In the genomic region with DNA sequence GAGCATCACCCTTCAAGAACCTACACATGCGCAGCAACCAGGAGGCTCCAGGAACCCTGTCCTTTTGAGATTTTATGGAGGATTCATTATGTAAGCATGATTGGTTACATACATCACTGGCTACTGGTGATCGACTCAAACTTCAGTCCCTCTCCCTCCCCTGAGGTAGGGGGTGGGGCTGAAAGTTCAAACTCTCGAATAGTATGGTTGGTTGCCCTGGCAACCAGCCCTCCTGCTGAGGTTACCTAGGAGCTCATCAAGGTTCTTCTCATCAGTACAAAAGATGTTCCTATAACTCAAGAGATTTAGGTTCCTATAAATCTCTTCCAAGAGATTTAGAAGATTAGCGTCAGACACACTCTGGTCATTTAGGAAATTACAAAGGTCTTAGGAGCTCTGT, we compare ENCODE assay signal across 2 cellular contexts.
TF ChIP-seq lines count a peak whose summit lies in the region.

No MANE protein-coding gene starts in this region.

TF ChIP-seq in GM23338, 12 proteins besides CTCF, POLR2A, EP300 and RAD21 (continued from another document):
- TF ChIP-seq, protein P1, sequence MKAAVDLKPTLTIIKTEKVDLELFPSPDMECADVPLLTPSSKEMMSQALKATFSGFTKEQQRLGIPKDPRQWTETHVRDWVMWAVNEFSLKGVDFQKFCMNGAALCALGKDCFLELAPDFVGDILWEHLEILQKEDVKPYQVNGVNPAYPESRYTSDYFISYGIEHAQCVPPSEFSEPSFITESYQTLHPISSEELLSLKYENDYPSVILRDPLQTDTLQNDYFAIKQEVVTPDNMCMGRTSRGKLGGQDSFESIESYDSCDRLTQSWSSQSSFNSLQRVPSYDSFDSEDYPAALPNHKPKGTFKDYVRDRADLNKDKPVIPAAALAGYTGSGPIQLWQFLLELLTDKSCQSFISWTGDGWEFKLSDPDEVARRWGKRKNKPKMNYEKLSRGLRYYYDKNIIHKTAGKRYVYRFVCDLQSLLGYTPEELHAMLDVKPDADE (IDR thresholded peaks at IDR 0.05), result no peak
- TF ChIP-seq CREB1 (CRISPR knock-in tag; IDR thresholded peaks at IDR 0.05; ENCODE audit: low read depth), result no peak
- TF ChIP-seq NANOG (IDR thresholded peaks at IDR 0.05; ENCODE audit: borderline replicate concordance), result no peak

TF ChIP-seq in WTC11, 78 proteins besides CTCF, POLR2A, EP300 and RAD21 (continued from another document):
- TF ChIP-seq, protein P2, sequence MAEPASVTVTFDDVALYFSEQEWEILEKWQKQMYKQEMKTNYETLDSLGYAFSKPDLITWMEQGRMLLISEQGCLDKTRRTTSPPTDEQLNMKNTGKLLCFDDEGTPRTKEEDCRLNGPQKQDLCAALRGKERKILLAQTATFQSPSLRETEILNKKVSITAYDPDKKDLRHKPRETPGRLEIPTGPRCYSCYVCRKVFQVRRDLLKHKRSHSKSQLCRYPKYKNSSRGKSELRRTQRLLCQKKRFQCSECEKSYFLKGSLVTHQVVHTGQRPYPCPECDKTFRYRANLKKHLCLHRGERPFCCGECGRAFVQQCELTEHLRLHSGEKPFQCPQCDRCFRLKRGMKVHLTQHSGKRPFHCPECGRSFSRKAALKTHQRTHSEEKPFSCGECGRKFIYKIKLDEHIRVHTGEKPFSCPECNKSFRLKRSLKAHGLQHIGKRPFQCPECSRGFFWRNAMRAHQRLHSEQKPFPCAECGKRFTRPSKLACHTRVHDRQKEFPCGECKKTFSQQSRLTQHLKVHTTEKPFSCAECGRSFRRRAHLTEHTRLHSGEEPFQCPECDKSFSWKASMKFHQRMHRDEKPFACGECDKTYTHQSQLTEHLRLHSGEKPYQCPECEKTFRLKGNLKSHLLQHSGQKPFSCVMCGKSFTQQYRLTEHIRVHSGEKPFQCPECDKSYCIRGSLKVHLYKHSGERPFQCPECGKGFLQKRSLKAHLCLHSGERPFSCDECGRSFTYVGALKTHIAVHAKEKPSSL (CRISPR knock-in tag; conservative IDR thresholded peaks at IDR 0.05), result no peak
- TF ChIP-seq, protein P3, sequence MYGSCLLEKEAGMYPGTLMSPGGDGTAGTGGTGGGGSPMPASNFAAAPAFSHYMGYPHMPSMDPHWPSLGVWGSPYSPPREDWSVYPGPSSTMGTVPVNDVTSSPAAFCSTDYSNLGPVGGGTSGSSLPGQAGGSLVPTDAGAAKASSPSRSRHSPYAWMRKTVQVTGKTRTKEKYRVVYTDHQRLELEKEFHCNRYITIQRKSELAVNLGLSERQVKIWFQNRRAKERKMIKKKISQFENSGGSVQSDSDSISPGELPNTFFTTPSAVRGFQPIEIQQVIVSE (CRISPR knock-in tag; IDR thresholded peaks at IDR 0.05; ENCODE audit: borderline replicate concordance), result no peak
- no peak for TF ChIP-seq SMAD3 (CRISPR knock-in tag; IDR thresholded peaks at IDR 0.05; ENCODE audit: borderline replicate concordance)
- TF ChIP-seq, protein P4, sequence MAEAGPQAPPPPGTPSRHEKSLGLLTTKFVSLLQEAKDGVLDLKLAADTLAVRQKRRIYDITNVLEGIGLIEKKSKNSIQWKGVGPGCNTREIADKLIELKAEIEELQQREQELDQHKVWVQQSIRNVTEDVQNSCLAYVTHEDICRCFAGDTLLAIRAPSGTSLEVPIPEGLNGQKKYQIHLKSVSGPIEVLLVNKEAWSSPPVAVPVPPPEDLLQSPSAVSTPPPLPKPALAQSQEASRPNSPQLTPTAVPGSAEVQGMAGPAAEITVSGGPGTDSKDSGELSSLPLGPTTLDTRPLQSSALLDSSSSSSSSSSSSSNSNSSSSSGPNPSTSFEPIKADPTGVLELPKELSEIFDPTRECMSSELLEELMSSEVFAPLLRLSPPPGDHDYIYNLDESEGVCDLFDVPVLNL (CRISPR knock-in tag; IDR thresholded peaks at IDR 0.05; ENCODE audit: borderline replicate concordance, low read depth), result no peak
- no peak for TF ChIP-seq ETV6 (CRISPR knock-in tag; IDR thresholded peaks at IDR 0.05)
- TF ChIP-seq JAZF1 (CRISPR knock-in tag; IDR thresholded peaks at IDR 0.05), result no peak
- TF ChIP-seq ZNF138 (CRISPR knock-in tag; conservative IDR thresholded peaks at IDR 0.05), result no peak
- TF ChIP-seq, protein P5, sequence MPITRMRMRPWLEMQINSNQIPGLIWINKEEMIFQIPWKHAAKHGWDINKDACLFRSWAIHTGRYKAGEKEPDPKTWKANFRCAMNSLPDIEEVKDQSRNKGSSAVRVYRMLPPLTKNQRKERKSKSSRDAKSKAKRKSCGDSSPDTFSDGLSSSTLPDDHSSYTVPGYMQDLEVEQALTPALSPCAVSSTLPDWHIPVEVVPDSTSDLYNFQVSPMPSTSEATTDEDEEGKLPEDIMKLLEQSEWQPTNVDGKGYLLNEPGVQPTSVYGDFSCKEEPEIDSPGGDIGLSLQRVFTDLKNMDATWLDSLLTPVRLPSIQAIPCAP (CRISPR knock-in tag; IDR thresholded peaks at IDR 0.05), result no peak
